ENCODE assay signal across 17 cellular contexts in genomic region chr14:101835566-101835965, GRCh38.
DNase-seq lines count a peak whose midpoint lies in the region; ATAC-seq and TF ChIP-seq lines count a peak whose summit lies in the region.
"Had no signal": no experiment of that assay in that cellular context is flagged by ENCODE, and none has a peak within 500 bp of the region (broad histone marks: within the 10 kb centered on the region; RNA-seq: fewer than 3 reads in every experiment).

No MANE protein-coding gene starts in this region.

- H3K36me3 ChIP-seq in OCI-LY7 (ENCODE audit: insufficient read depth, low read length) (peaks cover 41% of the 10 kb centered on the region), fibroblast of lung (ENCODE audit: control insufficient read depth, insufficient read depth, low read length) (peaks cover 3% of the 10 kb centered on the region), rectal smooth muscle tissue (ENCODE audit: control insufficient read depth, insufficient read depth, low read length) (peaks cover 3% of the 10 kb centered on the region), H7 (replicated peaks; ENCODE audit: control insufficient read depth, insufficient read depth, low read length) (no peaks in the 10 kb centered on the region; the same call in 1 of the 2 replicates)
- H3K36me3 ChIP-seq: brain microvascular endothelial cell, prostate gland had no signal

- CTCF ChIA-PET in CD4-positive, alpha-beta T cell (lab: Charles Lee) = interaction anchor here (1.0 to 1.8 kb wide), 3 partner anchors 8 to 64 kb away, joined by 4 to 5 read pairs (median 4); no protein-coding TSS in a partner anchor
- CTCF ChIA-PET in OCI-LY7 (lab: Charles Lee; ENCODE audit: unreplicated experiment) = no interaction called here

- peak overlapping the region; percentile 34 for H3K4me3 Mint-ChIP-seq in CD4-positive, alpha-beta T cell
- no peak overlapping the region for H3K4me3 Mint-ChIP-seq in T-helper 2 cell treated with Interferon-gamma antibody and Interleukin-4, amounts not matched to agents 5 μg/mL and 100 μg/mL, for 36 hours
- H3K4me3 Mint-ChIP-seq: endodermal cell had no signal

- H3K9me3 ChIP-seq in CD4-positive, alpha-beta T cell (ENCODE audit: control insufficient read depth, low read length) = no peaks in the 10 kb centered on the region
- H3K9me3 ChIP-seq in OCI-LY7 (ENCODE audit: low read length) (no peaks in the 10 kb centered on the region), fibroblast of lung (ENCODE audit: control insufficient read depth, insufficient read depth, low read depth, low read length) (no peaks in the 10 kb centered on the region)
- H3K9me3 ChIP-seq: prostate gland had no signal

- H3K27ac ChIP-seq in CD4-positive, alpha-beta T cell (ENCODE audit: low read depth, low read length) = peak overlapping the region; percentile 14
- H3K27ac ChIP-seq in OCI-LY7 (ENCODE audit: low read depth, low read length, poor library complexity, severe bottlenecking) = no peak overlapping the region
- H3K27ac ChIP-seq in fibroblast of lung (ENCODE audit: insufficient read depth, low read length) = peak overlapping the region; percentile 39
- H3K27ac ChIP-seq in rectal smooth muscle tissue (ENCODE audit: low read depth, low read length) = peak overlapping the region; percentile 57
- H3K27ac ChIP-seq: brain microvascular endothelial cell, prostate gland, RWPE1 had no signal

- H3K9ac ChIP-seq in fibroblast of lung (ENCODE audit: insufficient read depth, low read length) = no peak overlapping the region
- H3K9ac ChIP-seq in rectal smooth muscle tissue (ENCODE audit: low read length) = no peak overlapping the region

- BruUV-seq in OCI-LY7 (replicated peaks; lab: Mats Ljungman, UMichigan) = no TSS peak

- no peaks in the 10 kb centered on the region for H3K27me3 ChIP-seq in CD4-positive, alpha-beta T cell (ENCODE audit: control insufficient read depth, insufficient read depth, low read length)
- H3K27me3 ChIP-seq in fibroblast of lung (ENCODE audit: control insufficient read depth, insufficient read depth, low read length) = no peaks in the 10 kb centered on the region
- H3K27me3 ChIP-seq in rectal smooth muscle tissue (ENCODE audit: control insufficient read depth, insufficient read depth, low read length) = no peaks in the 10 kb centered on the region
- H3K27me3 ChIP-seq in H7 (ENCODE audit: control insufficient read depth, insufficient read depth, low read length) = no peaks in the 10 kb centered on the region
- H3K27me3 ChIP-seq: brain microvascular endothelial cell had no signal

- H3K36me3 Mint-ChIP-seq in CD4-positive, alpha-beta T cell (ENCODE audit: low read depth) = peaks cover 83% of the 10 kb centered on the region
- peaks cover 60% of the 10 kb centered on the region for H3K36me3 Mint-ChIP-seq in T-helper 2 cell treated with Interferon-gamma antibody and Interleukin-4, amounts not matched to agents 5 μg/mL and 100 μg/mL, for 36 hours (ENCODE audit: low read depth)

- no peak for ATAC-seq in CD4-positive, alpha-beta T cell (ENCODE audit: poor library complexity)
- ATAC-seq in HG03097 (IDR thresholded peaks at IDR 0.05; ENCODE audit: low FRiP score, unreplicated experiment) = no peak
- ATAC-seq: stimulated activated naive CD8-positive, alpha-beta T cell treated with anti-CD3 and anti-CD28 coated beads, Interleukin-15, Interleukin-2, amounts not matched to agents 100 U/mL and 50 U/mL, for 24 hours had no signal

- no peaks in the 10 kb centered on the region for H3K27me3 Mint-ChIP-seq in CD4-positive, alpha-beta T cell
- H3K27me3 Mint-ChIP-seq in T-helper 2 cell treated with Interferon-gamma antibody and Interleukin-4, amounts not matched to agents 5 μg/mL and 100 μg/mL, for 36 hours (ENCODE audit: low read depth) = no peaks in the 10 kb centered on the region

- peaks cover 64% of the 10 kb centered on the region for H3K4me1 ChIP-seq in OCI-LY7 (ENCODE audit: insufficient read depth, low read length, poor library complexity, severe bottlenecking)
- H3K4me1 ChIP-seq in fibroblast of lung (ENCODE audit: control insufficient read depth, extremely low read depth, insufficient read depth, low read length) = peaks cover 22% of the 10 kb centered on the region
- H3K4me1 ChIP-seq in rectal smooth muscle tissue (ENCODE audit: control insufficient read depth, insufficient read depth, low read length) = peaks cover 42% of the 10 kb centered on the region

- no peaks in the 10 kb centered on the region for H3K9me3 Mint-ChIP-seq in CD4-positive, alpha-beta T cell
- no peaks in the 10 kb centered on the region for H3K9me3 Mint-ChIP-seq in T-helper 2 cell treated with Interferon-gamma antibody and Interleukin-4, amounts not matched to agents 5 μg/mL and 100 μg/mL, for 36 hours
- H3K9me3 Mint-ChIP-seq: endodermal cell had no signal

- no peaks in the 10 kb centered on the region for H3K9me2 ChIP-seq in OCI-LY7 (ENCODE audit: insufficient read depth, low read length)

- H3K4me1 Mint-ChIP-seq in CD4-positive, alpha-beta T cell (ENCODE audit: low read depth) = peaks cover 92% of the 10 kb centered on the region
- H3K4me1 Mint-ChIP-seq in T-helper 2 cell treated with Interferon-gamma antibody and Interleukin-4, amounts not matched to agents 5 μg/mL and 100 μg/mL, for 36 hours (ENCODE audit: low read depth) = peaks cover 43% of the 10 kb centered on the region

- H3K79me2 ChIP-seq in OCI-LY7 (ENCODE audit: insufficient read depth, low read depth, low read length) = peaks cover 94% of the 10 kb centered on the region
- H3K79me2 ChIP-seq in fibroblast of lung (ENCODE audit: control insufficient read depth, insufficient read depth, low read length) = peaks cover 71% of the 10 kb centered on the region

- H4K20me1 ChIP-seq in OCI-LY7 (ENCODE audit: insufficient read depth, low read length) = peaks cover 43% of the 10 kb centered on the region
- peaks cover 3% of the 10 kb centered on the region for H4K20me1 ChIP-seq in fibroblast of lung (ENCODE audit: control insufficient read depth, extremely low read depth, insufficient read depth, low read length)

- no peak for TF ChIP-seq CTCF in CD4-positive, alpha-beta T cell (IDR thresholded peaks at IDR 0.05)
- TF ChIP-seq CTCF in OCI-LY7 (conservative IDR thresholded peaks at IDR 0.05; ENCODE audit: low read length) = no peak
- no peak for TF ChIP-seq CTCF in fibroblast of lung (conservative IDR thresholded peaks at IDR 0.05 in 1 of 2, IDR thresholded peaks at IDR 0.05 in 1 of 2; ENCODE audit: low read depth in 1 of 2, low read length in 2 of 2)

- no peak for DNase-seq in CD4-positive, alpha-beta T cell
- no peak for DNase-seq in OCI-LY7 (ENCODE audit: low spot score)
- no peak for DNase-seq in fibroblast of lung (ENCODE audit: low read depth in 2 of 2)
- no peak for DNase-seq in H7
- DNase-seq in T-helper 2 cell treated with Interferon-gamma antibody and Interleukin-4, amounts not matched to agents 5 μg/mL and 100 μg/mL, for 36 hours (ENCODE audit: low spot score) = no peak
- no peak for DNase-seq in GM19238 (ENCODE audit: insufficient read length, low spot score)
- DNase-seq: activated CD8-positive, alpha-beta memory T cell treated with anti-CD3 and anti-CD28 coated beads, Interleukin-2, amount 50 U/mL, for 4 hours; endodermal cell; NCI-H1436; NCI-H524 treated with DMSO at 0.1 percent for 48 hours; stimulated activated CD4-positive, alpha-beta T cell treated with anti-CD3 and anti-CD28 coated beads, Interleukin-4, amount 100 ng/mL, for 24 hours; stimulated activated naive CD8-positive, alpha-beta T cell treated with anti-CD3 and anti-CD28 coated beads, Interleukin-15, Interleukin-2, amounts not matched to agents 100 U/mL and 50 U/mL, for 24 hours had no signal

- POLR2A ChIA-PET in CD4-positive, alpha-beta T cell (lab: Charles Lee) = interaction anchor here (0.7 to 5.1 kb wide), 4 partner anchors 10 to 713 kb away, joined by 3 to 46 read pairs (median 14); no protein-coding TSS in a partner anchor
- POLR2A ChIA-PET in OCI-LY7 (lab: Charles Lee) = interaction anchor here (0.6 to 1.6 kb wide), 5 partner anchors 12 to 445 kb away, joined by 3 to 9 read pairs (median 5); no protein-coding TSS in a partner anchor

- no peak overlapping the region for H2AFZ ChIP-seq in OCI-LY7 (ENCODE audit: low read length)
- no peak overlapping the region for H2AFZ ChIP-seq in fibroblast of lung (ENCODE audit: low read length)

- peak overlapping the region; percentile 87 for H3K27ac Mint-ChIP-seq in CD4-positive, alpha-beta T cell
- no peak overlapping the region for H3K27ac Mint-ChIP-seq in T-helper 2 cell treated with Interferon-gamma antibody and Interleukin-4, amounts not matched to agents 5 μg/mL and 100 μg/mL, for 36 hours

- intact Hi-C loops in CD4-positive, alpha-beta T cell (cut with DNase I, micrococcal nuclease) = no loop called here
- intact Hi-C loops in OCI-LY7 (cut with micrococcal nuclease; ENCODE audit: unreplicated experiment) = no loop called here

- H3K4me2 ChIP-seq in OCI-LY7 (ENCODE audit: low read length) (peak overlapping the region; percentile 42), fibroblast of lung (ENCODE audit: extremely low read depth, insufficient read depth, low read length) (peak overlapping the region; percentile 39)

- H3K4me3 ChIP-seq in OCI-LY7 (ENCODE audit: low read depth, low read length, poor library complexity, severe bottlenecking) = no peak overlapping the region
- no peak overlapping the region for H3K4me3 ChIP-seq in fibroblast of lung (replicated peaks in 1 of 4; ENCODE audit: control extremely low read depth in 1 of 4, insufficient read depth in 1 of 4, low read depth in 3 of 4, low read length in 4 of 4)
- H3K4me3 ChIP-seq in rectal smooth muscle tissue (ENCODE audit: low read length) = no peak overlapping the region
- H3K4me3 ChIP-seq in H7 (ENCODE audit: insufficient read depth, low read depth, low read length) = no peak overlapping the region
- H3K4me3 ChIP-seq: prostate gland had no signal
